Comparison of ENCODE assay signal across 35 cellular contexts in the genomic region with DNA sequence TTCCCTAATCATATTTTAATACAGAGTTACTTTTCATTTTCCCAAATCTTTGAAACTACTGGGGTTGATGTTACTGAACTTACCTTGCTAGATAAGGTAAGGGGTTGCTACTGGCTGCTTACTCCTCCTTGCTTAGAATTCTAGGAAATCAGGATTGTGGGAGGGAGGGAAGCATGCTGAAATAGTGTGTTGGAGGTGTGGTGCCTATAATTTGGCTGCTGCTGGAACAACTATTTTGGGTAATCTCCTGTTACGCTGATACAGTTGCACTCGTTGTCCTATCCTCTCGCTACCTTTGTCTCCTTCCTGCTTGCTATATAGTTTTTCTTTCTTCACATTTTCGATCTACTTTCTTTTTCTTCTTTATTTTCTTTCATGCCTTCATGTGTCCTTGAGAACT.
"Had no signal": no experiment of that assay in that cellular context is flagged by ENCODE, and none has a peak within 500 bp of the region (broad histone marks: within the 10 kb centered on the region; RNA-seq: fewer than 3 reads in every experiment).

No MANE protein-coding gene starts in this region.

- H3K27ac ChIP-seq: KMS-11 had no signal

- H3K4me2 ChIP-seq: KMS-11 had no signal

- DNase-seq: Karpas-422, Kasumi-1, MG63, MM.1S, MV-4-11, NCI-H1048, NCI-H1092, NCI-H1092 treated with DMSO at 0.1 percent for 48 hours, NCI-H1105, NCI-H1105 treated with DMSO at 0.1 percent for 48 hours, NCI-H1417, NCI-H1417 treated with DMSO at 0.1 percent for 48 hours, NCI-H1436, NCI-H1436 treated with DMSO at 0.1 percent for 48 hours, NCI-H146, NCI-H1694, NCI-H1694 treated with DMSO at 0.1 percent for 48 hours, NCI-H187, NCI-H187 treated with DMSO at 0.1 percent for 48 hours, NCI-H1930, NCI-H2029, NCI-H2029 treated with DMSO at 0.1 percent for 48 hours, NCI-H2081, NCI-H2081 treated with DMSO at 0.1 percent for 48 hours, NCI-H2107, NCI-H2171, NCI-H2171 treated with DMSO at 0.1 percent for 48 hours, NCI-H2227 treated with DMSO at 0.1 percent for 48 hours, NCI-H226, NCI-H345, NCI-H446, NCI-H446 treated with DMSO at 0.1 percent for 48 hours, NCI-H510A, NCI-H510A treated with DMSO at 0.1 percent for 48 hours had no signal

- H3K27me3 ChIP-seq: MG63 had no signal

- H3K36me3 ChIP-seq: MG63 had no signal

- H3K9ac ChIP-seq: KMS-11 had no signal

- H3K9me3 ChIP-seq: MG63 had no signal

- H3K4me3 ChIP-seq: MG63 had no signal
